ENCODE assay signal across 8 cellular contexts in genomic region chr5:76404694-76405306, GRCh38. TPM values are rescaled to one million over a fixed set of nuclear protein-coding genes. Genes with fewer than 3 reads are reported as not detected.
A peak's percentile ranks its signal among the peaks of the same experiment; 100 is the strongest.
DNase-seq lines count a peak whose midpoint lies in the region; ATAC-seq, FAIRE-seq and TF ChIP-seq lines count a peak whose summit lies in the region.

No MANE protein-coding gene starts in this region.

- no peak overlapping the region for H2BK15ac ChIP-seq in neuronal stem cell (ENCODE audit: low read length)

- WGBS in neuronal stem cell (ENCODE audit: extremely low coverage in 2 of 2, insufficient read length in 2 of 2, insufficient replicate concordance in 1 of 2), 2 donors: no CpG with 5 or more reads among the region's 5 CpGs

- no peaks in the 10 kb centered on the region for H3K9me3 ChIP-seq in neuronal stem cell (replicated peaks in 1 of 2; ENCODE audit: control insufficient read depth in 2 of 2, insufficient read depth in 1 of 2, low read depth in 1 of 2, low read length in 2 of 2)

- peak; percentile 25 for ATAC-seq in HG02885 (IDR thresholded peaks at IDR 0.05; ENCODE audit: poor library complexity, unreplicated experiment)
- peak; percentile 63 for ATAC-seq in activated CD8-positive, alpha-beta T cell treated with anti-CD3 and anti-CD28 coated beads for 36 hours
- ATAC-seq in GM21526 (IDR thresholded peaks at IDR 0.05; ENCODE audit: low FRiP score, unreplicated experiment): no peak
- ATAC-seq in GM19397 (IDR thresholded peaks at IDR 0.05; ENCODE audit: unreplicated experiment): no peak

- no peak; the same call in 1 of the 2 replicates for TF ChIP-seq POLR2A in GM12891 (IDR thresholded peaks at IDR 0.05; ENCODE audit: low read depth, low read length)

- H2BK5ac ChIP-seq in neuronal stem cell (ENCODE audit: low read length): no peak overlapping the region

- H3K9me3 Mint-ChIP-seq in activated CD8-positive, alpha-beta T cell treated with anti-CD3 and anti-CD28 coated beads for 36 hours: no peaks in the 10 kb centered on the region

- H3K14ac ChIP-seq in neuronal stem cell (ENCODE audit: low read length): no peak overlapping the region

- H3K27ac ChIP-seq in neuronal stem cell (replicated peaks; ENCODE audit: low read length): no peak overlapping the region

- CTCF ChIA-PET in activated CD8-positive, alpha-beta T cell treated with anti-CD3 and anti-CD28 coated beads for 36 hours (lab: Charles Lee): interaction anchor here (1.8 to 5.1 kb wide), 5 partner anchors 11 to 178 kb away, joined by 7 to 62 read pairs (median 45); no protein-coding TSS in a partner anchor

- no peak overlapping the region for H2BK12ac ChIP-seq in neuronal stem cell (ENCODE audit: low read length)

- peaks cover 11% of the 10 kb centered on the region for H3K36me3 Mint-ChIP-seq in activated CD8-positive, alpha-beta T cell treated with anti-CD3 and anti-CD28 coated beads for 36 hours (ENCODE audit: low read depth)

- H3K27me3 Mint-ChIP-seq in activated CD8-positive, alpha-beta T cell treated with anti-CD3 and anti-CD28 coated beads for 36 hours: no peaks in the 10 kb centered on the region

- POLR2A ChIA-PET in activated CD8-positive, alpha-beta T cell treated with anti-CD3 and anti-CD28 coated beads for 36 hours (lab: Charles Lee): interaction anchor here (0.7 to 3.9 kb wide), 5 partner anchors 28 to 142 kb away, joined by 3 to 53 read pairs (median 4); no protein-coding TSS in a partner anchor

- H3K79me1 ChIP-seq in neuronal stem cell (ENCODE audit: low read depth, low read length): no peaks in the 10 kb centered on the region

- H3K4ac ChIP-seq in neuronal stem cell (ENCODE audit: low read length): no peak overlapping the region

- peak; percentile 93 for FAIRE-seq in GM12891 (lab: Jason Lieb, UNC)

- H3K9ac ChIP-seq in neuronal stem cell (ENCODE audit: low read depth, low read length, poor library complexity): no peak overlapping the region

- H3K4me1 ChIP-seq in neuronal stem cell (ENCODE audit: control insufficient read depth in 2 of 2, insufficient read depth in 1 of 2, low read depth in 1 of 2, low read length in 2 of 2): peaks cover 5 to 25% of the 10 kb centered on the region in 2 donors

- H2BK120ac ChIP-seq in neuronal stem cell (ENCODE audit: low read depth, low read length): no peak overlapping the region

- H3K4me1 Mint-ChIP-seq in activated CD8-positive, alpha-beta T cell treated with anti-CD3 and anti-CD28 coated beads for 36 hours (ENCODE audit: low read depth): peaks cover 55% of the 10 kb centered on the region

- peak overlapping the region; percentile 13 for H2AK5ac ChIP-seq in neuronal stem cell (ENCODE audit: low read depth, low read length)

- peak overlapping the region; percentile 98 for H3K27ac Mint-ChIP-seq in activated CD8-positive, alpha-beta T cell treated with anti-CD3 and anti-CD28 coated beads for 36 hours

- no peak for DNase-seq in GM12891 (ENCODE audit: insufficient read length, low spot score)
- no peak for DNase-seq in activated CD8-positive, alpha-beta T cell treated with anti-CD3 and anti-CD28 coated beads for 36 hours
- DNase-seq in neuronal stem cell (ENCODE audit: low spot score): no peak
- DNase-seq in dermis blood vessel endothelial cell: no peak
- DNase-seq in NCI-H1092 treated with DMSO at 0.1 percent for 48 hours (lab: John Stamatoyannopoulos, UW): no peak

- TF ChIP-seq CTCF in activated CD8-positive, alpha-beta T cell treated with anti-CD3 and anti-CD28 coated beads for 36 hours (IDR thresholded peaks at IDR 0.05): no peak

- H4K8ac ChIP-seq in neuronal stem cell (ENCODE audit: low read depth, low read length): no peak overlapping the region

- H2AFZ ChIP-seq in neuronal stem cell (ENCODE audit: low read length): no peak overlapping the region

- H4K91ac ChIP-seq in neuronal stem cell (ENCODE audit: low read depth, low read length, poor library complexity): no peak overlapping the region

- peaks cover 0 to 6% (median 0%) of the 10 kb centered on the region in 3 experiments for H3K27me3 ChIP-seq in neuronal stem cell (ENCODE audit: control insufficient read depth in 3 of 3, insufficient read depth in 3 of 3, low read depth in 1 of 3, low read length in 3 of 3)

- no peak overlapping the region for H3K18ac ChIP-seq in neuronal stem cell (ENCODE audit: low read length)

- intact Hi-C loops in activated CD8-positive, alpha-beta T cell treated with anti-CD3 and anti-CD28 coated beads for 36 hours (cut with micrococcal nuclease): loop anchor here (1.0 to 5.0 kb wide), 3 partner anchors 68 to 139 kb away; no protein-coding TSS in a partner anchor

- no peak overlapping the region for H3K4me2 ChIP-seq in neuronal stem cell (ENCODE audit: insufficient read depth, low read length, poor library complexity, severe bottlenecking)

- peak overlapping the region in 1 of 2 donors; percentile 77 for H3K4me3 ChIP-seq in neuronal stem cell (ENCODE audit: low read length in 2 of 2)

- H3K23ac ChIP-seq in neuronal stem cell (ENCODE audit: low read depth, low read length, poor library complexity): no peak overlapping the region

- H3K36me3 ChIP-seq in neuronal stem cell (replicated peaks in 1 of 2; ENCODE audit: control insufficient read depth in 2 of 2, insufficient read depth in 2 of 2, low read length in 2 of 2): no peaks in the 10 kb centered on the region

- H3K4me3 Mint-ChIP-seq in activated CD8-positive, alpha-beta T cell treated with anti-CD3 and anti-CD28 coated beads for 36 hours: peak overlapping the region; percentile 87

TF ChIP-seq in GM12891, 5 proteins besides CTCF, POLR2A, EP300 and RAD21:
- TF ChIP-seq PAX5 (IDR thresholded peaks at IDR 0.05; ENCODE audit: insufficient read depth, low read length, severe bottlenecking) (no peak), POLR2AphosphoS5 (IDR thresholded peaks at IDR 0.05; ENCODE audit: low read depth, low read length) (no peak), TAF1 (IDR thresholded peaks at IDR 0.05; ENCODE audit: low read depth, low read length) (no peak), SPI1 (IDR thresholded peaks at IDR 0.05; ENCODE audit: low read depth, low read length) (no peak), POU2F2 (IDR thresholded peaks at IDR 0.05; ENCODE audit: low read depth, low read length) (no peak; the same call in 1 of the 2 replicates)

RNA-seq across cellular contexts. Expression of gene IQGAP2, which starts 1.7 kb away (rescaled TPM):
- polyA plus RNA-seq in GM12891 (2012; ENCODE audit: low read depth, missing spikeins): 12.5 TPM
- total RNA-seq in activated CD8-positive, alpha-beta T cell treated with anti-CD3 and anti-CD28 coated beads for 36 hours: 10 to 100 TPM; 37.7 to 39.1 TPM
- polyA plus RNA-seq in neuronal stem cell (2013, experiment 1 of 2): 9.9 TPM
- 10.5 TPM for polyA plus RNA-seq in neuronal stem cell (2013, experiment 2 of 2)
- 2.4 and 2.7 TPM in 2 replicates for total RNA-seq in dermis blood vessel endothelial cell

Comparison
In these comparisons a context has a peak if more than half of its experiments do, and no peak if none do; other contexts are left out.
1. ATAC-seq: peak in HG02885 (single experiment) and activated CD8-positive, alpha-beta T cell treated with anti-CD3 and anti-CD28 coated beads for 36 hours (single experiment); none in GM21526 (single experiment) and GM19397 (single experiment).
2. RNA of gene IQGAP2, which starts 1.7 kb away (total RNA-seq): 37.7 to 39.1 TPM in activated CD8-positive, alpha-beta T cell treated with anti-CD3 and anti-CD28 coated beads for 36 hours; 2.4 to 2.7 TPM in dermis blood vessel endothelial cell; every median in the first group is over 10 times any median in the second.